ENCODE assay signal across 10 cellular contexts in genomic region chr18:77702686-77703085, GRCh38.
DNase-seq lines count a peak whose midpoint lies in the region; ATAC-seq, FAIRE-seq and TF ChIP-seq lines count a peak whose summit lies in the region.
"Had no signal": no experiment of that assay in that cellular context is flagged by ENCODE, and none has a peak within 500 bp of the region (broad histone marks: within the 10 kb centered on the region; RNA-seq: fewer than 3 reads in every experiment).

No MANE protein-coding gene starts in this region.

- no peak for FAIRE-seq in HepG2 (lab: Jason Lieb, UNC)

- POLR2A ChIA-PET in HepG2 (lab: Yijun Ruan, JAX) = no interaction called here

- no peaks in the 10 kb centered on the region for H3K9me3 ChIP-seq in WERI-Rb-1 (ENCODE audit: severe bottlenecking)
- no peaks in the 10 kb centered on the region for H3K9me3 ChIP-seq in HepG2 (ENCODE audit: low read length)
- H3K9me3 ChIP-seq in tibial artery = no peaks in the 10 kb centered on the region
- H3K9me3 ChIP-seq: MG63 had no signal

- ATAC-seq in HepG2 (no peak), left colon (no peak), HG03432 (IDR thresholded peaks at IDR 0.05; ENCODE audit: unreplicated experiment) (no peak)
- ATAC-seq: stimulated activated naive CD8-positive, alpha-beta T cell treated with anti-CD3 and anti-CD28 coated beads, Interleukin-15, Interleukin-2, amounts not matched to agents 100 U/mL and 50 U/mL, for 24 hours had no signal

- H3K27ac ChIP-seq in WERI-Rb-1 (no peak overlapping the region), HepG2 (ENCODE audit: extremely low read length, insufficient read depth, low read length) (no peak overlapping the region), tibial artery (no peak overlapping the region)

- in situ Hi-C loops in HepG2 (cut with HindIII; ENCODE audit: extremely low pct_ligation_motif_present, low pct_unique_long_range_greater_than_20kb) = no loop called here

- TF ChIP-seq CTCF in WERI-Rb-1 (IDR thresholded peaks at IDR 0.05; ENCODE audit: low read depth, low read length) = peak; percentile 57
- peak; percentile 45 for TF ChIP-seq CTCF in HepG2 (CRISPR knock-in tag; IDR thresholded peaks at IDR 0.05)
- no peak for TF ChIP-seq CTCF in tibial artery (IDR thresholded peaks at IDR 0.05)

- H3K36me3 ChIP-seq in WERI-Rb-1 (no peaks in the 10 kb centered on the region), HepG2 (replicated peaks in 1 of 2; ENCODE audit: control insufficient read depth in 1 of 2, insufficient read depth in 2 of 2, low read length in 2 of 2) (no peaks in the 10 kb centered on the region), tibial artery (no peaks in the 10 kb centered on the region)
- H3K36me3 ChIP-seq: MG63 had no signal

- H3K4me3 ChIP-seq in WERI-Rb-1 (ENCODE audit: low read depth, low read length) (no peak overlapping the region), HepG2 (replicated peaks in 1 of 3; ENCODE audit: insufficient read depth in 1 of 3, low read depth in 2 of 3, low read length in 3 of 3) (no peak overlapping the region), tibial artery (no peak overlapping the region)
- H3K4me3 ChIP-seq: MG63 had no signal

- no peak for TF ChIP-seq POLR2A in HepG2 (IDR thresholded peaks at IDR 0.05; ENCODE audit: insufficient read depth in 1 of 2, low read depth in 2 of 2, low read length in 2 of 2)

- H4K20me1 ChIP-seq in HepG2 (ENCODE audit: insufficient read depth, low read length) = no peaks in the 10 kb centered on the region

- H3K9ac ChIP-seq in HepG2 (ENCODE audit: insufficient read depth, low read depth, low read length) = no peak overlapping the region

- no peak for TF ChIP-seq RAD21 in HepG2 (CRISPR knock-in tag; IDR thresholded peaks at IDR 0.05)

- intact Hi-C loops in HepG2 (cut with micrococcal nuclease; ENCODE audit: unreplicated experiment) = loop anchor here (5.0 kb wide), 1 partner anchor 560 kb away; no protein-coding TSS in a partner anchor
- intact Hi-C loops in left colon (cut with DNase I, micrococcal nuclease) = no loop called here
- intact Hi-C loops in tibial artery (cut with DNase I; ENCODE audit: low total_unique reads) = no loop called here

- H3K79me2 ChIP-seq in HepG2 (ENCODE audit: insufficient read depth, low read length) = no peaks in the 10 kb centered on the region

- H3K27me3 ChIP-seq in WERI-Rb-1 (ENCODE audit: insufficient read depth, low read depth, severe bottlenecking) (no peaks in the 10 kb centered on the region), HepG2 (ENCODE audit: control insufficient read depth in 1 of 2, insufficient read depth in 2 of 2, low read length in 2 of 2) (no peaks in the 10 kb centered on the region), tibial artery (no peaks in the 10 kb centered on the region)
- H3K27me3 ChIP-seq: MG63 had no signal

- DNase-seq in Daoy (ENCODE audit: low read depth) = peak; percentile 56
- DNase-seq in NCI-H146 (lab: John Stamatoyannopoulos, UW) = peak; percentile 90
- peak; percentile 76 for DNase-seq in WERI-Rb-1
- DNase-seq in HepG2 (ENCODE audit: low spot score) = peak; percentile 10
- no peak for DNase-seq in UCSD-AML1 (lab: John Stamatoyannopoulos, UW; ENCODE audit: unreplicated experiment)
- no peak for DNase-seq in left colon
- DNase-seq in tibial artery = no peak
- DNase-seq: MG63; stimulated activated naive CD8-positive, alpha-beta T cell treated with anti-CD3 and anti-CD28 coated beads, Interleukin-15, Interleukin-2, amounts not matched to agents 100 U/mL and 50 U/mL, for 24 hours had no signal

- H2AFZ ChIP-seq in HepG2 (ENCODE audit: low read length) = no peak overlapping the region

- BruUV-seq in HepG2 (replicated peaks; lab: Mats Ljungman, UMichigan) = no TSS peak

- TF ChIP-seq EP300 in HepG2 (IDR thresholded peaks at IDR 0.05; ENCODE audit: low read depth in 2 of 2, low read length in 2 of 2) = no peak
- TF ChIP-seq EP300 in HepG2 (CRISPR knock-in tag; IDR thresholded peaks at IDR 0.05; ENCODE audit: borderline replicate concordance) = no peak

- H3K4me1 ChIP-seq in HepG2 (ENCODE audit: insufficient read depth, low read length) (no peaks in the 10 kb centered on the region), tibial artery (no peaks in the 10 kb centered on the region)

- CTCF ChIA-PET in HepG2 (lab: Yijun Ruan, JAX; ENCODE audit: low intra/inter-chr PET ratio, low total read pairs) = no interaction called here

- WGBS in HepG2 (ENCODE audit: low lambda C conversion rate) = 1% methylated on average over 4 of the region's 4 CpGs

- H3K4me2 ChIP-seq in HepG2 (ENCODE audit: low read depth, low read length) = no peak overlapping the region

TF ChIP-seq in HepG2, 621 proteins besides CTCF, POLR2A, EP300 and RAD21:
- TF ChIP-seq ONECUT2 (CRISPR knock-in tag; IDR thresholded peaks at IDR 0.05) (no peak), STAG1 (CRISPR knock-in tag; IDR thresholded peaks at IDR 0.05) (peak; percentile 65), ZNF276 (CRISPR knock-in tag; IDR thresholded peaks at IDR 0.05; ENCODE audit: low read depth) (no peak), ZNF749 (CRISPR knock-in tag; IDR thresholded peaks at IDR 0.05; ENCODE audit: borderline replicate concordance) (no peak)

Comparison
In these comparisons a context has a peak if more than half of its experiments do, and no peak if none do; other contexts are left out.
1. DNase-seq: peak in Daoy (single experiment), NCI-H146 (single experiment), WERI-Rb-1 (single experiment) and HepG2 (single experiment); none in UCSD-AML1 (single experiment), left colon (0 of 2) and tibial artery (0 of 2).
2. CTCF ChIP-seq: peak in WERI-Rb-1 (single experiment) and HepG2 (single experiment); none in tibial artery (0 of 2).